In genomic region chr1:174999216-174999925, GRCh38 we compare ENCODE assay signal across 8 cellular contexts. TPM values are rescaled to one million over a fixed set of nuclear protein-coding genes. Genes with fewer than 3 reads are reported as not detected.
DNase-seq lines count a peak whose midpoint lies in the region; ATAC-seq and TF ChIP-seq lines count a peak whose summit lies in the region.

No MANE protein-coding gene starts in this region.

- DNase-seq in DMS153 (lab: John Stamatoyannopoulos, UW), result peak; percentile 100
- peak; percentile 66 for DNase-seq in HuH-7.5 (ENCODE audit: low spot score)
- peak; percentile 97 for DNase-seq in activated T-cell treated with anti-CD3 and anti-CD28 coated beads for 24 hours (ENCODE audit: low read depth)
- peak; percentile 97 for DNase-seq in epithelial cell of proximal tubule (ENCODE audit: low read depth)
- peak; percentile 93 to 94 for DNase-seq in stimulated activated CD8-positive, alpha-beta memory T cell treated with anti-CD3 and anti-CD28 coated beads, Interleukin-2, amount 100 ng/mL, for 48 hours (ENCODE audit: low read depth in 2 of 2)

- H3K4me3 ChIP-seq in OCI-LY3 (ENCODE audit: low read length) (peak overlapping the region; percentile 93), epithelial cell of proximal tubule (ENCODE audit: low read depth, low read length) (peak overlapping the region; percentile 72), mononuclear cell (ENCODE audit: low read length) (peak overlapping the region; percentile 73)

- peaks cover 46% of the 10 kb centered on the region for H3K79me2 ChIP-seq in OCI-LY3 (ENCODE audit: low read length)

- H3K4me1 ChIP-seq in OCI-LY3 (ENCODE audit: low read length), result peaks cover 36% of the 10 kb centered on the region
- peaks cover 30% of the 10 kb centered on the region for H3K4me1 ChIP-seq in mononuclear cell (ENCODE audit: insufficient read depth, low read length)

- TF ChIP-seq CTCF in OCI-LY3 (IDR thresholded peaks at IDR 0.05; ENCODE audit: low read depth, low read length) (no peak), epithelial cell of proximal tubule (conservative IDR thresholded peaks at IDR 0.05; ENCODE audit: low read depth, low read length) (no peak)

- H3K9me3 ChIP-seq in OCI-LY3 (ENCODE audit: insufficient read depth, low read length) (no peaks in the 10 kb centered on the region), mononuclear cell (ENCODE audit: low read depth, low read length) (no peaks in the 10 kb centered on the region)

- no peaks in the 10 kb centered on the region for H3K27me3 ChIP-seq in OCI-LY3 (ENCODE audit: low read depth, low read length)
- no peaks in the 10 kb centered on the region for H3K27me3 ChIP-seq in mononuclear cell (ENCODE audit: insufficient read depth, low read length)

- H3K4me2 ChIP-seq in OCI-LY3 (ENCODE audit: low read length), result peak overlapping the region; percentile 77

- peaks cover 28% of the 10 kb centered on the region for H4K20me1 ChIP-seq in OCI-LY3 (ENCODE audit: insufficient read depth, low read length)

- ATAC-seq in GM21529 (IDR thresholded peaks at IDR 0.05; ENCODE audit: unreplicated experiment), result peak; percentile 79

- H3K27ac ChIP-seq in OCI-LY3 (ENCODE audit: low read length), result peak overlapping the region; percentile 86

- peak overlapping the region; percentile 88 for H2AFZ ChIP-seq in OCI-LY3 (ENCODE audit: low read depth, low read length)

- H3K36me3 ChIP-seq in OCI-LY3 (replicated peaks; ENCODE audit: low read depth, low read length), result peaks cover 8% of the 10 kb centered on the region

- peak overlapping the region; percentile 95 for H3K9ac ChIP-seq in OCI-LY3 (ENCODE audit: low read length)

RNA-seq across cellular contexts. Expression of gene CACYBP, which starts 0.4 kb away (rescaled TPM):
- 156 and 236 TPM in 2 replicates for total RNA-seq in epithelial cell of proximal tubule
- total RNA-seq in mononuclear cell, result 96.9 TPM

RNA-seq across cellular contexts. Expression of gene MRPS14, which starts 23.9 kb away (rescaled TPM):
- total RNA-seq in epithelial cell of proximal tubule, result 16.7 and 18.3 TPM in 2 replicates
- 10.0 TPM for total RNA-seq in mononuclear cell

Comparison
In these comparisons a context has a peak if more than half of its experiments do, and no peak if none do; other contexts are left out.
1. Peak in every context shown above with its lines: DNase-seq, ATAC-seq, H3K4me3 ChIP-seq and H3K27ac ChIP-seq.